ENCODE assay signal across 12 cellular contexts in the genomic region with DNA sequence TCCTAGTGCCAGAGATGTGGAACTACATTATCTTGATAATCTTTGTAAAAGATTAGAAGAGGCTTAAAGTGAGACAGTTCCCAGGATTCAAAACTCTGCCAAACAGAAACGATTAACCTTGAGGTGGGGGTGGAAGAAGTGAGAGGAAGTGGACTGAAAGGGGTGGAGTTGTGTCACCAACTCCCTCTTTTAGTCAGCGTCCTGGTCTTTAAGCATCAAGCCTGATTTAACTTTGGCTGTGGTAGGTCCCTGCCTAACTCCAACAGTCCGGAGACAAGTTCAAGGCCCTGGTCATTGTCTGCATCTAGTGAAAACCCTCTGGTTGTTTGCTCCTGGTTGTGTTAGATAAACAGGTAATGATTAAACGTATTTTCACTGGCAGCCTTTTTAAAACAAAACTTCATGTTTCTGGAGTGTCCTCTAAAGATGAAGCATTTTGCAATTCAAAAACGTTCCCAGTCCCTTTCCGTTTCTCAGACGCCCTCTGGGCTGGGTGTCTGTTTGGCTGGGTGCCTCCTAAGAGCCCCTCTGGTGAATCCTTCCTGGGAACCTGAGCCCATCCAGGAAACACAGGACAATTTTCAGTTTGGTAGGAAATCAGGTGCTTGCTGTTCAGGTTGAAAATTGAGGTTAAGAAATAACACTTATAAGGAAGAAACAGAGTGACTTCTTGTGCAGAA.
DNase-seq lines count a peak whose midpoint lies in the region; ATAC-seq and TF ChIP-seq lines count a peak whose summit lies in the region.
"Had no signal": no experiment of that assay in that cellular context is flagged by ENCODE, and none has a peak within 500 bp of the region (broad histone marks: within the 10 kb centered on the region; RNA-seq: fewer than 3 reads in every experiment).

No MANE protein-coding gene starts in this region.

- H3K4me1 ChIP-seq in Caco-2, result peaks cover 31% of the 10 kb centered on the region
- H3K4me1 ChIP-seq in right lobe of liver, result peaks cover 0 to 60% (median 25%) of the 10 kb centered on the region in 4 donors
- H3K4me1 ChIP-seq: prostate gland had no signal

- no peaks in the 10 kb centered on the region for H3K9me3 ChIP-seq in Caco-2
- H3K9me3 ChIP-seq in right lobe of liver, result no peaks in the 10 kb centered on the region
- H3K9me3 ChIP-seq: left ventricle myocardium inferior, prostate gland had no signal

- CTCF ChIA-PET in Caco-2 (lab: Charles Lee), result no interaction called here
- CTCF ChIA-PET in activated CD8-positive, alpha-beta T cell treated with anti-CD3 and anti-CD28 coated beads for 36 hours (lab: Charles Lee), result no interaction called here

- DNase-seq in Caco-2 (peak in 1 of 2 experiments; percentile 25), MV-4-11 (lab: John Stamatoyannopoulos, UW) (peak; percentile 47), right lobe of liver (peak in 1 of 3 donors; percentile 74), DMS79 (lab: John Stamatoyannopoulos, UW) (no peak)
- peak; percentile 55 for DNase-seq in activated CD8-positive, alpha-beta T cell treated with anti-CD3 and anti-CD28 coated beads for 36 hours
- no peak for DNase-seq in activated CD4-positive, alpha-beta T cell treated with anti-CD3 and anti-CD28 coated beads for 4 hours
- no peak for DNase-seq in activated CD4-positive, alpha-beta T cell treated with anti-CD3 and anti-CD28 coated beads for 1 hour
- DNase-seq: CD4-positive, alpha-beta memory T cell; cerebellar nuclear complex; left ventricle myocardium inferior had no signal

- H3K27ac ChIP-seq in right lobe of liver, result peak overlapping the region in 2 of 3 donors; percentile 63 to 74
- H3K27ac ChIP-seq: left ventricle myocardium inferior, prostate gland had no signal

- peaks cover 23% of the 10 kb centered on the region for H3K4me1 Mint-ChIP-seq in Caco-2 (ENCODE audit: low read depth, unreplicated experiment)
- peaks cover 41% of the 10 kb centered on the region for H3K4me1 Mint-ChIP-seq in activated CD8-positive, alpha-beta T cell treated with anti-CD3 and anti-CD28 coated beads for 36 hours (ENCODE audit: low read depth)

- H3K9me3 Mint-ChIP-seq in Caco-2 (ENCODE audit: unreplicated experiment), result no peaks in the 10 kb centered on the region
- no peaks in the 10 kb centered on the region for H3K9me3 Mint-ChIP-seq in activated CD8-positive, alpha-beta T cell treated with anti-CD3 and anti-CD28 coated beads for 36 hours

- POLR2A ChIA-PET in Caco-2 (lab: Charles Lee), result no interaction called here
- POLR2A ChIA-PET in activated CD8-positive, alpha-beta T cell treated with anti-CD3 and anti-CD28 coated beads for 36 hours (lab: Charles Lee), result no interaction called here

- H3K36me3 ChIP-seq in Caco-2 (ENCODE audit: control insufficient read depth, insufficient read depth, low read length) (no peaks in the 10 kb centered on the region), right lobe of liver (no peaks in the 10 kb centered on the region)
- H3K36me3 ChIP-seq: left ventricle myocardium inferior, prostate gland had no signal

- intact Hi-C loops in Caco-2 (cut with micrococcal nuclease; ENCODE audit: unreplicated experiment), result no loop called here
- intact Hi-C loops in activated CD8-positive, alpha-beta T cell treated with anti-CD3 and anti-CD28 coated beads for 36 hours (cut with micrococcal nuclease), result no loop called here
- intact Hi-C loops in right lobe of liver (cut with DNase I), result no loop called here

- under 1% methylated on average over 7 of the region's 7 CpGs for WGBS in right lobe of liver (ENCODE audit: insufficient coverage, low coverage, low lambda C conversion rate, missing lambda C conversion rate)

- H3K27me3 ChIP-seq in Caco-2 (replicated peaks; ENCODE audit: control insufficient read depth, insufficient read depth, low read length) (no peaks in the 10 kb centered on the region), right lobe of liver (no peaks in the 10 kb centered on the region)

- H3K36me3 Mint-ChIP-seq in Caco-2 (ENCODE audit: insufficient read depth, unreplicated experiment), result no peaks in the 10 kb centered on the region
- H3K36me3 Mint-ChIP-seq in activated CD8-positive, alpha-beta T cell treated with anti-CD3 and anti-CD28 coated beads for 36 hours (ENCODE audit: low read depth), result no peaks in the 10 kb centered on the region
- H3K36me3 Mint-ChIP-seq: CD4-positive, alpha-beta memory T cell had no signal

- peak overlapping the region; percentile 50 for H3K27ac Mint-ChIP-seq in Caco-2 (ENCODE audit: unreplicated experiment)
- no peak overlapping the region for H3K27ac Mint-ChIP-seq in activated CD8-positive, alpha-beta T cell treated with anti-CD3 and anti-CD28 coated beads for 36 hours

- ATAC-seq in activated CD8-positive, alpha-beta T cell treated with anti-CD3 and anti-CD28 coated beads for 36 hours, result peak; percentile 91
- ATAC-seq in right lobe of liver (peak; percentile 79 to 89 (median 86)), HG03460 (IDR thresholded peaks at IDR 0.05; ENCODE audit: unreplicated experiment) (no peak)

- H3K4me3 ChIP-seq in Caco-2 (ENCODE audit: low read depth, low read length) (no peak overlapping the region), right lobe of liver (no peak overlapping the region)
- H3K4me3 ChIP-seq: left ventricle myocardium inferior, prostate gland had no signal

- no peaks in the 10 kb centered on the region for H3K27me3 Mint-ChIP-seq in Caco-2 (ENCODE audit: insufficient read depth, unreplicated experiment)
- H3K27me3 Mint-ChIP-seq in activated CD8-positive, alpha-beta T cell treated with anti-CD3 and anti-CD28 coated beads for 36 hours, result peaks cover 4% of the 10 kb centered on the region
- H3K27me3 Mint-ChIP-seq: CD4-positive, alpha-beta memory T cell had no signal

- H3K4me3 Mint-ChIP-seq in Caco-2 (ENCODE audit: unreplicated experiment), result peak overlapping the region; percentile 1
- no peak overlapping the region for H3K4me3 Mint-ChIP-seq in activated CD8-positive, alpha-beta T cell treated with anti-CD3 and anti-CD28 coated beads for 36 hours

- no TSS peak for BruUV-seq in Caco-2 (replicated peaks; lab: Mats Ljungman, UMichigan)

- TF ChIP-seq POLR2A in right lobe of liver (IDR thresholded peaks at IDR 0.05), result peak; percentile 16

- TF ChIP-seq CTCF in Caco-2 (IDR thresholded peaks at IDR 0.05; ENCODE audit: insufficient read depth in 1 of 2, low read depth in 1 of 2, low read length in 1 of 2, severe bottlenecking in 1 of 2, unreplicated experiment in 1 of 2) (no peak), right lobe of liver (IDR thresholded peaks at IDR 0.05) (no peak)
- no peak for TF ChIP-seq CTCF in activated CD8-positive, alpha-beta T cell treated with anti-CD3 and anti-CD28 coated beads for 36 hours (IDR thresholded peaks at IDR 0.05)

Comparison
In these comparisons a context has a peak if more than half of its experiments do, and no peak if none do; other contexts are left out.
1. DNase-seq: peak in MV-4-11 (single experiment) and activated CD8-positive, alpha-beta T cell treated with anti-CD3 and anti-CD28 coated beads for 36 hours (single experiment); none in activated CD4-positive, alpha-beta T cell treated with anti-CD3 and anti-CD28 coated beads for 4 hours (0 of 2), DMS79 (single experiment) and activated CD4-positive, alpha-beta T cell treated with anti-CD3 and anti-CD28 coated beads for 1 hour (single experiment).